In genomic region chr1:183676515-183677189, GRCh38 we compare ENCODE assay signal across 15 cellular contexts. TPM values are rescaled to one million over a fixed set of nuclear protein-coding genes. Genes with fewer than 3 reads are reported as not detected.
DNase-seq lines count a peak whose midpoint lies in the region; ATAC-seq and TF ChIP-seq lines count a peak whose summit lies in the region.
"Had no signal": no experiment of that assay in that cellular context is flagged by ENCODE, and none has a peak within 500 bp of the region (broad histone marks: within the 10 kb centered on the region; RNA-seq: fewer than 3 reads in every experiment).

No MANE protein-coding gene starts in this region.

- no peak overlapping the region for H3K27ac ChIP-seq in mesenchymal stem cell (ENCODE audit: low read length, poor library complexity, severe bottlenecking)
- H3K27ac ChIP-seq: dorsolateral prefrontal cortex, left lung had no signal

- H2BK15ac ChIP-seq in mesenchymal stem cell (ENCODE audit: low read depth, poor library complexity, severe bottlenecking): no peak overlapping the region

- H2AK5ac ChIP-seq in mesenchymal stem cell (ENCODE audit: low read length, severe bottlenecking): no peak overlapping the region

- no peak for TF ChIP-seq CTCF in cardiac fibroblast (IDR thresholded peaks at IDR 0.05; ENCODE audit: low read depth, low read length)

- WGBS in mesenchymal stem cell: 33% methylated on average over 2 of the region's 2 CpGs

- H4K8ac ChIP-seq in mesenchymal stem cell (ENCODE audit: low read length): no peak overlapping the region

- no peak overlapping the region for H2BK120ac ChIP-seq in mesenchymal stem cell (ENCODE audit: low read depth, low read length)

- no peak overlapping the region for H2BK12ac ChIP-seq in mesenchymal stem cell (ENCODE audit: low read length in 2 of 2)

- no peak overlapping the region for H3K18ac ChIP-seq in mesenchymal stem cell (ENCODE audit: low read depth in 1 of 2, low read length in 2 of 2)

- H3K4me2 ChIP-seq in mesenchymal stem cell (ENCODE audit: low read length, poor library complexity, severe bottlenecking): no peak overlapping the region

- no peak for ATAC-seq in left colon
- ATAC-seq: left lung; natural killer cell treated with Interleukin-12 subunit alpha and Interleukin-12 subunit beta and Interleukin-15 and Interleukin-18, amount 100 ng/mL, for 72 hours had no signal

- peak overlapping the region; percentile 37 for H3K9ac ChIP-seq in mesenchymal stem cell (ENCODE audit: low read length)

- no peak overlapping the region for H4K91ac ChIP-seq in mesenchymal stem cell (ENCODE audit: low read length)

- DNase-seq in EL (peak; percentile 72), NCI-H226 (peak; percentile 62), cardiac fibroblast (ENCODE audit: low read depth in 2 of 2) (peak; percentile 39 to 52), mesenchymal stem cell (peak; percentile 75), SW 1271 (lab: John Stamatoyannopoulos, UW) (no peak), NCI-H345 treated with DMSO at 0.1 percent for 48 hours (lab: John Stamatoyannopoulos, UW; ENCODE audit: unreplicated experiment) (no peak), anterior cingulate cortex (lab: John Stamatoyannopoulos, UW) (no peak), left colon (no peak)
- DNase-seq: activated B cell treated with CpG ODN at 0.5 μM for 24 hours; activated CD8-positive, alpha-beta memory T cell treated with anti-CD3 and anti-CD28 coated beads, Interleukin-2, amount 50 U/mL, for 4 hours; CD4-positive, alpha-beta memory T cell; dorsolateral prefrontal cortex; left lung had no signal

- H3K4me3 ChIP-seq in cardiac fibroblast (replicated peaks in 1 of 2; ENCODE audit: low read depth in 2 of 2, low read length in 2 of 2): no peak overlapping the region
- peak overlapping the region in 1 of 2 experiments; percentile 38 for H3K4me3 ChIP-seq in mesenchymal stem cell (ENCODE audit: insufficient read depth in 1 of 2, low read depth in 1 of 2, low read length in 2 of 2)
- H3K4me3 ChIP-seq: dorsolateral prefrontal cortex, left lung had no signal

- intact Hi-C loops in left colon (cut with DNase I, micrococcal nuclease): no loop called here

- H3K36me3 ChIP-seq in mesenchymal stem cell (ENCODE audit: control insufficient read depth in 1 of 2, insufficient read depth in 2 of 2, low read depth in 1 of 2, low read length in 2 of 2): no peaks in the 10 kb centered on the region
- H3K36me3 ChIP-seq: left lung had no signal

- no peaks in the 10 kb centered on the region for H3K9me3 ChIP-seq in mesenchymal stem cell (ENCODE audit: control insufficient read depth, low read length)

- no peak overlapping the region for H2BK5ac ChIP-seq in mesenchymal stem cell (ENCODE audit: low read depth, low read length, poor library complexity, severe bottlenecking)

- H3K4ac ChIP-seq in mesenchymal stem cell (ENCODE audit: low read depth in 1 of 2, low read length in 2 of 2): no peak overlapping the region

- H3K14ac ChIP-seq in mesenchymal stem cell (ENCODE audit: low read length in 2 of 2): no peak overlapping the region

- H3K23ac ChIP-seq in mesenchymal stem cell (ENCODE audit: low read length in 2 of 2): no peak overlapping the region

- no peaks in the 10 kb centered on the region for H3K27me3 ChIP-seq in mesenchymal stem cell (ENCODE audit: control insufficient read depth in 1 of 2, insufficient read depth in 1 of 2, low read length in 2 of 2)
- H3K27me3 ChIP-seq: dorsolateral prefrontal cortex, left lung had no signal

- H3K4me1 ChIP-seq in mesenchymal stem cell (ENCODE audit: control insufficient read depth, insufficient read depth, low read depth, low read length): no peaks in the 10 kb centered on the region
- H3K4me1 ChIP-seq: left lung had no signal

- H2AFZ ChIP-seq in mesenchymal stem cell (ENCODE audit: low read depth, low read length): no peak overlapping the region

- no peaks in the 10 kb centered on the region for H3K79me1 ChIP-seq in mesenchymal stem cell (replicated peaks; ENCODE audit: low read length, poor library complexity, severe bottlenecking)

RNA-seq across cellular contexts. Expression of gene APOBEC4, which starts 23.5 kb away (rescaled TPM):
- not detected for polyA plus RNA-seq in mesenchymal stem cell (2013, experiment 1 of 2)
- polyA plus RNA-seq in mesenchymal stem cell (2013, experiment 2 of 2): not detected
- under 1 TPM in 1 of 2 donors, not detected in 1; 0.25 TPM for total RNA-seq in left colon
- total RNA-seq: activated B cell treated with CpG ODN at 0.5 μM for 24 hours; CD4-positive, alpha-beta memory T cell; dorsolateral prefrontal cortex; natural killer cell treated with Interleukin-12 subunit alpha and Interleukin-12 subunit beta and Interleukin-15 and Interleukin-18, amount 100 ng/mL, for 72 hours; temporal lobe had no signal
- polyA plus RNA-seq: CD4-positive, alpha-beta memory T cell had no signal

RNA-seq across cellular contexts. Expression of gene ARPC5, which starts 41.1 kb away (rescaled TPM):
- 136 TPM for polyA plus RNA-seq in mesenchymal stem cell (2013, experiment 1 of 2)
- 141 TPM for polyA plus RNA-seq in mesenchymal stem cell (2013, experiment 2 of 2)
- 100 to 1,000 TPM; 153 to 169 TPM for total RNA-seq in left colon

Comparison
In these comparisons a context has a peak if more than half of its experiments do, and no peak if none do; other contexts are left out.
1. DNase-seq: peak in EL (single experiment), NCI-H226 (single experiment), cardiac fibroblast (2 of 2) and mesenchymal stem cell (single experiment); none in SW 1271 (0 of 2), NCI-H345 treated with DMSO at 0.1 percent for 48 hours (single experiment), anterior cingulate cortex (0 of 58) and left colon (0 of 2).